8 cellular contexts compared by ENCODE assay signal in genomic region chr1:27391511-27392095, GRCh38. TPM values are rescaled to one million over a fixed set of nuclear protein-coding genes. Genes with fewer than 3 reads are reported as not detected.
DNase-seq lines count a peak whose midpoint lies in the region; ATAC-seq and TF ChIP-seq lines count a peak whose summit lies in the region.

No MANE protein-coding gene starts in this region.

- H3K27ac Mint-ChIP-seq in CD4-positive, CD25-positive, alpha-beta regulatory T cell: peak overlapping the region in 2 of 3 donors; percentile 92 to 97
- peak overlapping the region in 4 of 6 donors; percentile 85 to 98 (median 92) for H3K27ac Mint-ChIP-seq in naive B cell

- no peaks in the 10 kb centered on the region for H4K20me1 ChIP-seq in Karpas-422 (ENCODE audit: insufficient read depth, low read depth, low read length)

- no peaks in the 10 kb centered on the region for H3K27me3 ChIP-seq in CD4-positive, CD25-positive, alpha-beta regulatory T cell (ENCODE audit: control insufficient read depth, insufficient read depth, low read length)
- H3K27me3 ChIP-seq in Karpas-422 (ENCODE audit: low read length): no peaks in the 10 kb centered on the region

- H3K36me3 Mint-ChIP-seq in CD4-positive, CD25-positive, alpha-beta regulatory T cell: no peaks in the 10 kb centered on the region
- no peaks in the 10 kb centered on the region for H3K36me3 Mint-ChIP-seq in naive B cell

- DNase-seq in CD4-positive, CD25-positive, alpha-beta regulatory T cell: peak in 1 of 3 donors; percentile 25
- DNase-seq in Karpas-422 (peak; percentile 85), fibroblast of mammary gland (ENCODE audit: low read depth) (peak; percentile 59), naive B cell (no peak), NOMO-1 treated with dmso at 0.1 percent for 144 hours (lab: John Stamatoyannopoulos, UW; ENCODE audit: unreplicated experiment) (no peak)
- DNase-seq in activated T-cell treated with anti-CD3 and anti-CD28 coated beads, Interleukin-2, amount 50 U/mL, for 1 hour: peak; percentile 39

- H3K36me3 ChIP-seq in CD4-positive, CD25-positive, alpha-beta regulatory T cell (ENCODE audit: control insufficient read depth, insufficient read depth, low read length): no peaks in the 10 kb centered on the region
- H3K36me3 ChIP-seq in Karpas-422 (ENCODE audit: insufficient read depth, low read length): no peaks in the 10 kb centered on the region

- peak overlapping the region; percentile 51 to 86 (median 86) for H3K4me3 Mint-ChIP-seq in CD4-positive, CD25-positive, alpha-beta regulatory T cell
- H3K4me3 Mint-ChIP-seq in naive B cell: peak overlapping the region in 7 of 8 donors; percentile 48 to 90 (median 85)

- no peak for TF ChIP-seq CTCF in fibroblast of mammary gland (conservative IDR thresholded peaks at IDR 0.05; ENCODE audit: control insufficient read depth, insufficient read depth, low read depth, low read length)

- H3K9ac ChIP-seq in Karpas-422 (ENCODE audit: low read length): peak overlapping the region; percentile 67

- no peaks in the 10 kb centered on the region for H3K9me2 ChIP-seq in Karpas-422 (replicated peaks; ENCODE audit: insufficient read depth, low read length)

- H3K4me2 ChIP-seq in Karpas-422 (ENCODE audit: low read depth, low read length, poor library complexity, severe bottlenecking): peak overlapping the region; percentile 98

- H3K79me2 ChIP-seq in Karpas-422 (ENCODE audit: low read length): peaks cover 5% of the 10 kb centered on the region; the same call in 1 of the 2 replicates

- no peak overlapping the region for H3K27ac ChIP-seq in CD4-positive, CD25-positive, alpha-beta regulatory T cell (ENCODE audit: insufficient read depth, low read length, poor library complexity, severe bottlenecking)
- no peak overlapping the region for H3K27ac ChIP-seq in Karpas-422 (ENCODE audit: low read length)

- peaks cover 23% of the 10 kb centered on the region for H3K27me3 Mint-ChIP-seq in CD4-positive, CD25-positive, alpha-beta regulatory T cell
- peaks cover 0 to 11% (median 6%) of the 10 kb centered on the region in 3 donors for H3K27me3 Mint-ChIP-seq in naive B cell

- H3K4me1 ChIP-seq in CD4-positive, CD25-positive, alpha-beta regulatory T cell (ENCODE audit: control insufficient read depth, insufficient read depth, low read length, poor library complexity, severe bottlenecking): peaks cover 25% of the 10 kb centered on the region
- peaks cover 29% of the 10 kb centered on the region for H3K4me1 ChIP-seq in Karpas-422 (ENCODE audit: low read length)

- no peak for ATAC-seq in CD4-positive, CD25-positive, alpha-beta regulatory T cell (ENCODE audit: low read depth in 2 of 2)
- ATAC-seq in naive B cell (ENCODE audit: low read depth in 2 of 2): peak in 1 of 2 donors; percentile 15
- ATAC-seq in activated CD4-positive, CD25-positive, alpha-beta regulatory T cell treated with anti-CD3 and anti-CD28 coated beads, Interleukin-2, amount 50 U/mL, for 24 hours: no peak
- no peak for ATAC-seq in GM19351 (IDR thresholded peaks at IDR 0.05; ENCODE audit: unreplicated experiment)

- no peaks in the 10 kb centered on the region for H3K9me3 ChIP-seq in CD4-positive, CD25-positive, alpha-beta regulatory T cell (ENCODE audit: control insufficient read depth in 2 of 2, low read length in 2 of 2)
- H3K9me3 ChIP-seq in Karpas-422 (ENCODE audit: low read length): no peaks in the 10 kb centered on the region

- peaks cover 0 to 32% (median 19%) of the 10 kb centered on the region in 4 donors for H3K4me1 Mint-ChIP-seq in CD4-positive, CD25-positive, alpha-beta regulatory T cell
- peaks cover 25 to 36% (median 26%) of the 10 kb centered on the region in 3 donors for H3K4me1 Mint-ChIP-seq in naive B cell

- H3K4me3 ChIP-seq in CD4-positive, CD25-positive, alpha-beta regulatory T cell (ENCODE audit: low read depth, low read length): no peak overlapping the region
- H3K4me3 ChIP-seq in Karpas-422 (ENCODE audit: low read length) (peak overlapping the region; percentile 96), fibroblast of mammary gland (ENCODE audit: control insufficient read depth, low read depth, low read length) (peak overlapping the region; percentile 48)

- H3K9me3 Mint-ChIP-seq in CD4-positive, CD25-positive, alpha-beta regulatory T cell: peaks cover 0 to 1% (median 0%) of the 10 kb centered on the region in 7 donors
- H3K9me3 Mint-ChIP-seq in naive B cell: no peaks in the 10 kb centered on the region

- H2AFZ ChIP-seq in Karpas-422 (ENCODE audit: low read length): peak overlapping the region; percentile 80; the same call in 1 of the 2 replicates

RNA-seq across cellular contexts. Expression of gene GPR3, which starts 0.8 kb away (rescaled TPM):
- total RNA-seq in CD4-positive, CD25-positive, alpha-beta regulatory T cell: 0.47 TPM
- polyA plus RNA-seq in CD4-positive, CD25-positive, alpha-beta regulatory T cell: under 1 TPM in 2 of 4 donors, not detected in 2; 0.07 to 0.21 TPM
- total RNA-seq in Karpas-422 (2014; rRNA removed; shearing (Covaris generic); ENCODE audit: low replicate concordance): 3.6 and 3.7 TPM in 2 replicates
- polyA plus RNA-seq in naive B cell (ENCODE audit: low read depth in 6 of 6): under 1 TPM in 4 of 6 donors, not detected in 2; 0.12 to 0.64 (median 0.35) TPM

RNA-seq across cellular contexts. Expression of gene CD164L2, which starts 8.5 kb away (rescaled TPM):
- not detected for total RNA-seq in CD4-positive, CD25-positive, alpha-beta regulatory T cell
- polyA plus RNA-seq in CD4-positive, CD25-positive, alpha-beta regulatory T cell: not detected
- 0.22 TPM in 1 of 2 replicates, not detected in the other for total RNA-seq in Karpas-422 (2014; rRNA removed; shearing (Covaris generic); ENCODE audit: low replicate concordance)
- not detected for polyA plus RNA-seq in naive B cell (ENCODE audit: low read depth in 6 of 6)

RNA-seq across cellular contexts. Expression of gene FCN3, which starts 17.0 kb away (rescaled TPM):
- total RNA-seq in CD4-positive, CD25-positive, alpha-beta regulatory T cell: not detected
- polyA plus RNA-seq in CD4-positive, CD25-positive, alpha-beta regulatory T cell: not detected
- total RNA-seq in Karpas-422 (2014; rRNA removed; shearing (Covaris generic); ENCODE audit: low replicate concordance): not detected in 2 replicates
- polyA plus RNA-seq in naive B cell (ENCODE audit: low read depth in 6 of 6): not detected

RNA-seq across cellular contexts. Expression of gene MAP3K6, which starts 24.8 kb away (rescaled TPM):
- total RNA-seq in CD4-positive, CD25-positive, alpha-beta regulatory T cell: 4.5 TPM
- polyA plus RNA-seq in CD4-positive, CD25-positive, alpha-beta regulatory T cell: 1 to 10 TPM; 3.8 to 8.3 (median 6.2) TPM
- total RNA-seq in Karpas-422 (2014; rRNA removed; shearing (Covaris generic); ENCODE audit: low replicate concordance): 3.0 and 5.2 TPM in 2 replicates
- polyA plus RNA-seq in naive B cell (ENCODE audit: low read depth in 6 of 6): 1 to 10 TPM in 4 of 6 donors, under 1 TPM in 1, not detected in 1; 0.80 to 2.7 (median 2.0) TPM

RNA-seq across cellular contexts. Expression of gene SYTL1, which starts 49.8 kb away (rescaled TPM):
- total RNA-seq in CD4-positive, CD25-positive, alpha-beta regulatory T cell: 191 TPM
- polyA plus RNA-seq in CD4-positive, CD25-positive, alpha-beta regulatory T cell: 100 to 1,000 TPM in 3 of 4 donors, 10 to 100 TPM in 1; 91.0 to 138 (median 120) TPM
- total RNA-seq in Karpas-422 (2014; rRNA removed; shearing (Covaris generic); ENCODE audit: low replicate concordance): 35.6 and 119 TPM in 2 replicates
- polyA plus RNA-seq in naive B cell (ENCODE audit: low read depth in 6 of 6): 100 to 1,000 TPM in 1 of 6 donors, 10 to 100 TPM in 5; 63.3 to 110 (median 79.9) TPM

Comparison
In these comparisons a context has a peak if more than half of its experiments do, and no peak if none do; other contexts are left out.
1. DNase-seq: peak in Karpas-422 (single experiment), activated T-cell treated with anti-CD3 and anti-CD28 coated beads, Interleukin-2, amount 50 U/mL, for 1 hour (single experiment) and fibroblast of mammary gland (single experiment); none in naive B cell (single experiment) and NOMO-1 treated with dmso at 0.1 percent for 144 hours (single experiment).